In the genomic region with DNA sequence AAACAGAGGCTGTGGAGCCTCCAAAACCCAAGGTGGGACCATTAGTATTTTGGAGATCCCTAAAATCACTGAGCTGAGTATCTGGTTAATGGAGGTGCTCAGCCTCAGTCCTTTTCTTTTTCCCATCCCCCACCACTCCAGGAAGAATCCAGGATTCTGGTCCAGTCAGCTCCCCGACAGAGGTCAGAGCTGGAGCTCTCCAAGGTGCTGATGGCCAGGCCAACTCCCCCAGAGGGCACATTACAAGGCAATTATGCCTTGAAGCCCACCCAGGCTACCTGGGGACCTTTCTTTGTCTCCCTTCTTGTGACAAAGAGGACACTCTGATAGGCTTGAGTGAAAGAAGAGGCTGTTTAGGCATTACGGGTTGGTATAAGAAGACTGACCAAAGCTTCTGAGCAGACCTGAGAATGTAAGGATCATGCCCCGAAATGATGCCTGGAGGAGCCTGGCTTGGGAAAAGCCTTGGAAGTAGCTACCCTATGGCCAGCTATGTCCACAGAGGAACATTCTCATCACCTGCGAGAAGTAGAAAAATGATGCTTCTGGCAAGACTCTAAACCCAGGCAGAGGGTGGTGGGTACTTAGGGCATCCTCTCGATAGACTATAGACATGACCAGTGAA, we compare ENCODE assay signal across 1 cellular context.
TF ChIP-seq lines count a peak whose summit lies in the region.

No MANE protein-coding gene starts in this region.

TF ChIP-seq in endothelial cell of umbilical vein, 7 proteins besides CTCF, POLR2A, EP300 and RAD21:
- TF ChIP-seq EZH2 (IDR thresholded peaks at IDR 0.05; ENCODE audit: borderline replicate concordance, low read depth, low read length, severe bottlenecking) (no peak), MYC (IDR thresholded peaks at IDR 0.05; ENCODE audit: low read depth, low read length) (no peak), FOS (IDR thresholded peaks at IDR 0.05; ENCODE audit: borderline replicate concordance, insufficient read depth, low read length) (no peak), JUN (IDR thresholded peaks at IDR 0.05; ENCODE audit: borderline replicate concordance, insufficient read depth, insufficient read length, low read depth) (no peak), POLR2AphosphoS5 (IDR thresholded peaks at IDR 0.05; ENCODE audit: insufficient read depth, low read depth, low read length) (no peak)
- TF ChIP-seq, protein P1, sequence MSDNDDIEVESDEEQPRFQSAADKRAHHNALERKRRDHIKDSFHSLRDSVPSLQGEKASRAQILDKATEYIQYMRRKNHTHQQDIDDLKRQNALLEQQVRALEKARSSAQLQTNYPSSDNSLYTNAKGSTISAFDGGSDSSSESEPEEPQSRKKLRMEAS (IDR thresholded peaks at IDR 0.05; ENCODE audit: insufficient read depth, insufficient read length) = no peak
